16 cellular contexts compared by ENCODE assay signal in the genomic region with DNA sequence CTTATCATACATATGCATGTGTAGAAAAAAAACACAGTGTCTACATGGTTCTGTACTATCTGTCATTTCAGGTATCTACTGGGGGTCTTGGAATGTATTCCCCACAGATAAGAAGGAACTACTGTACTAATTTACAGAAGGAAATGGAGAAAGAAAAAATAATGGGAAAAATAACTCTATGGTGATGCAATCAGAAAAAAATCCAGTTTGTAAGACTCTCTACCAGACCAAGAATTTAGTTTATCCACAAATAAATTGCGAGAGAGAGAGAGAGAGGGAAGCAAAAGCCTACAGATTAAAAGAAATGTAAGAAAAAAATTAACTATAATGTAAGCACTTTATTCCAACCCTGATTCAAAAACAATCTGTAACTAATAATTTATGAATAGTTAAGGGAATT.
DNase-seq lines count a peak whose midpoint lies in the region; TF ChIP-seq lines count a peak whose summit lies in the region.
"Had no signal": no experiment of that assay in that cellular context is flagged by ENCODE, and none has a peak within 500 bp of the region (broad histone marks: within the 10 kb centered on the region; RNA-seq: fewer than 3 reads in every experiment).

No MANE protein-coding gene starts in this region.

- H4K20me1 ChIP-seq in GM23248 (ENCODE audit: insufficient read depth) = no peaks in the 10 kb centered on the region

- H3K4me3 Mint-ChIP-seq in osteocyte (ENCODE audit: unreplicated experiment) = no peak overlapping the region
- H3K4me3 Mint-ChIP-seq: B cell; CD4-positive, alpha-beta T cell; GM23338 had no signal

- no peaks in the 10 kb centered on the region for H3K4me1 ChIP-seq in GM23248 (ENCODE audit: insufficient read depth)
- H3K4me1 ChIP-seq: A549 had no signal

- TF ChIP-seq CTCF in cardiac fibroblast (IDR thresholded peaks at IDR 0.05; ENCODE audit: low read depth, low read length) = no peak
- no peak for TF ChIP-seq CTCF in fibroblast of villous mesenchyme (IDR thresholded peaks at IDR 0.05; ENCODE audit: insufficient read depth, low read depth, low read length)
- no peak for TF ChIP-seq CTCF in osteocyte (IDR thresholded peaks at IDR 0.05)

- in situ Hi-C loops in GM23248 (cut with MboI) = no loop called here

- H3K4me1 Mint-ChIP-seq in osteocyte (ENCODE audit: unreplicated experiment) = peaks cover 7% of the 10 kb centered on the region
- H3K4me1 Mint-ChIP-seq: B cell, GM23338 had no signal

- no peak overlapping the region for H3K4me3 ChIP-seq in GM23248
- no peak overlapping the region for H3K4me3 ChIP-seq in cardiac fibroblast (replicated peaks in 1 of 2; ENCODE audit: low read depth in 2 of 2, low read length in 2 of 2)
- H3K4me3 ChIP-seq in fibroblast of villous mesenchyme (ENCODE audit: low read depth, low read length) = no peak overlapping the region
- H3K4me3 ChIP-seq: A549, GM23338, PC-9 had no signal

- peaks cover under 1% of the 10 kb centered on the region; the same call in 1 of the 2 replicates for H3K27me3 ChIP-seq in GM23248 (replicated peaks; ENCODE audit: insufficient read depth)

- H3K9me3 Mint-ChIP-seq in osteocyte (ENCODE audit: unreplicated experiment) = peaks cover 5% of the 10 kb centered on the region

- H3K9ac ChIP-seq in GM23248 = no peak overlapping the region

- no peaks in the 10 kb centered on the region for H3K27me3 Mint-ChIP-seq in osteocyte (ENCODE audit: unreplicated experiment)
- H3K27me3 Mint-ChIP-seq: B cell; CD4-positive, alpha-beta T cell had no signal

- DNase-seq in GM23248 (peak; percentile 9), cardiac fibroblast (ENCODE audit: low read depth in 2 of 2) (peak; percentile 33 to 38), fibroblast of villous mesenchyme (ENCODE audit: low read depth) (peak; percentile 25), osteocyte (ENCODE audit: extremely low spot score, unreplicated experiment) (no peak), NCI-H146 (lab: John Stamatoyannopoulos, UW) (no peak)
- DNase-seq in activated CD8-positive, alpha-beta memory T cell treated with anti-CD3 and anti-CD28 coated beads, Interleukin-2, amount 50 U/mL, for 48 hours = no peak
- DNase-seq in activated CD4-positive, alpha-beta T cell treated with anti-CD3 and anti-CD28 coated beads, Interleukin-2, amount 50 U/mL, for 1 hour = no peak
- DNase-seq: CD4-positive, alpha-beta T cell; DMS79; NCI-H2227 treated with DMSO at 0.1 percent for 48 hours; NCI-H526; NK-92 treated with Interleukin-12 subunit alpha and Interleukin-12 subunit beta, amount 100 ng/mL, for 24 hours; PC-9 had no signal

- peaks cover 6% of the 10 kb centered on the region for H3K36me3 Mint-ChIP-seq in osteocyte (ENCODE audit: unreplicated experiment)

- no peaks in the 10 kb centered on the region for H3K79me2 ChIP-seq in GM23248 (ENCODE audit: insufficient read depth)

- peak overlapping the region; percentile 51 for H3K27ac Mint-ChIP-seq in osteocyte (ENCODE audit: unreplicated experiment)
- H3K27ac Mint-ChIP-seq: B cell; CD4-positive, alpha-beta T cell; GM23338 had no signal

- H3F3A ChIP-seq in GM23248 (ENCODE audit: insufficient read depth) = no peaks in the 10 kb centered on the region

- H2AFZ ChIP-seq in GM23248 = no peak overlapping the region
- H2AFZ ChIP-seq: GM23338, PC-9 had no signal

- no peaks in the 10 kb centered on the region for H3K9me3 ChIP-seq in GM23248 (ENCODE audit: low read depth)
- H3K9me3 ChIP-seq: A549 had no signal

- H3K4me2 ChIP-seq in GM23248 (ENCODE audit: unreplicated experiment) = no peak overlapping the region
- H3K4me2 ChIP-seq: A549, GM23338, PC-9 had no signal

- no peaks in the 10 kb centered on the region for H3K9me2 ChIP-seq in GM23248 (ENCODE audit: insufficient read depth)

- H3K36me3 ChIP-seq in GM23248 (ENCODE audit: low read depth) = no peaks in the 10 kb centered on the region

- WGBS in GM23248 (ENCODE audit: low coverage in 1 of 2, low lambda C conversion rate in 2 of 2, missing lambda C conversion rate in 2 of 2), 2 experiments = 74 to 92% methylated on average over 1 of the region's 1 CpG

- H3K27ac ChIP-seq in GM23248 = no peak overlapping the region
- H3K27ac ChIP-seq: A549, PC-9 had no signal

Comparison
In these comparisons a context has a peak if more than half of its experiments do, and no peak if none do; other contexts are left out.
1. DNase-seq: peak in GM23248 (single experiment), cardiac fibroblast (2 of 2) and fibroblast of villous mesenchyme (single experiment); none in osteocyte (single experiment), activated CD8-positive, alpha-beta memory T cell treated with anti-CD3 and anti-CD28 coated beads, Interleukin-2, amount 50 U/mL, for 48 hours (single experiment), NCI-H146 (single experiment) and activated CD4-positive, alpha-beta T cell treated with anti-CD3 and anti-CD28 coated beads, Interleukin-2, amount 50 U/mL, for 1 hour (single experiment).